Comparison of ENCODE assay signal across 18 cellular contexts in the genomic region with DNA sequence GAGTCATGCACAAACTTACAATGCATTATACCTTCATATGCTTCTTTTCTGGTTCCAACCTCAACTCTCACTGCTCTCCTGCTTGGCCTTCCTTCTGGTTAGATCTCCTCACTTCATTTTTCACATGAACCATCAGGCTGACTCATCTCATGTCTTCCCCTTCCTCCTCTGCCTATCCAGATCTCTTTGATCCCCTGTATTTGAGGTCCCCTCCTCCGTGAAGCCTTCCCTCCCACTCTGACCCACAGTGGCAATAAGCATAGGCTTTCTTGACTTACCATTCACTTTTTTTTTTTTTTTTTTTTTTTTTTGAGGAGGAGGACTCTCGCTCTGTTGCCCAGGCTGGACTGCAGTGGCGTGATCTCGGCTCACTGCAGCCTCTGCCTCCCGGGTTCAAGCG. TPM values are rescaled to one million over a fixed set of nuclear protein-coding genes. Genes with fewer than 3 reads are reported as not detected.
DNase-seq lines count a peak whose midpoint lies in the region; ATAC-seq lines count a peak whose summit lies in the region.
"Had no signal": no experiment of that assay in that cellular context is flagged by ENCODE, and none has a peak within 500 bp of the region (broad histone marks: within the 10 kb centered on the region; RNA-seq: fewer than 3 reads in every experiment).

No MANE protein-coding gene starts in this region.

- H3K4me3 Mint-ChIP-seq in activated CD4-positive, alpha-beta T cell treated with anti-CD3 and anti-CD28 coated beads for 36 hours = no peak overlapping the region
- H3K4me3 Mint-ChIP-seq in activated T-helper 17 cell treated with anti-CD3 and anti-CD28 coated beads, Interleukin-2, amount 50 U/mL, for 72 hours = no peak overlapping the region
- H3K4me3 Mint-ChIP-seq: B cell had no signal

- H3K4me1 Mint-ChIP-seq in activated CD4-positive, alpha-beta T cell treated with anti-CD3 and anti-CD28 coated beads for 36 hours = peaks cover 27% of the 10 kb centered on the region
- peaks cover 6% of the 10 kb centered on the region for H3K4me1 Mint-ChIP-seq in activated T-helper 17 cell treated with anti-CD3 and anti-CD28 coated beads, Interleukin-2, amount 50 U/mL, for 72 hours
- H3K4me1 Mint-ChIP-seq: B cell had no signal

- no peaks in the 10 kb centered on the region for H3K27me3 Mint-ChIP-seq in activated CD4-positive, alpha-beta T cell treated with anti-CD3 and anti-CD28 coated beads for 36 hours
- H3K27me3 Mint-ChIP-seq in activated T-helper 17 cell treated with anti-CD3 and anti-CD28 coated beads, Interleukin-2, amount 50 U/mL, for 72 hours = no peaks in the 10 kb centered on the region

- CTCF ChIA-PET in activated CD4-positive, alpha-beta T cell treated with anti-CD3 and anti-CD28 coated beads for 36 hours (lab: Charles Lee) = interaction anchor here (0.7 to 10.3 kb wide), 4 partner anchors 11 to 75 kb away, joined by 3 to 146 read pairs (median 101); no protein-coding TSS in a partner anchor

- H3K9me3 Mint-ChIP-seq in activated CD4-positive, alpha-beta T cell treated with anti-CD3 and anti-CD28 coated beads for 36 hours (ENCODE audit: low read depth) = no peaks in the 10 kb centered on the region
- no peaks in the 10 kb centered on the region for H3K9me3 Mint-ChIP-seq in activated naive CD4-positive, alpha-beta T cell treated with anti-CD3 and anti-CD28 coated beads, Interleukin-2, amount 50 U/mL, for 72 hours
- H3K9me3 Mint-ChIP-seq in activated T-helper 17 cell treated with anti-CD3 and anti-CD28 coated beads, Interleukin-2, amount 50 U/mL, for 72 hours = no peaks in the 10 kb centered on the region

- POLR2A ChIA-PET in activated CD4-positive, alpha-beta T cell treated with anti-CD3 and anti-CD28 coated beads for 36 hours (lab: Charles Lee) = interaction anchor here (1.2 to 1.6 kb wide), 3 partner anchors 16 to 22 kb away, joined by 3 to 4 read pairs (median 4); partner anchors contain the start of gene RACGAP1

- DNase-seq in activated CD4-positive, alpha-beta T cell treated with anti-CD3 and anti-CD28 coated beads for 36 hours = peak; percentile 41
- no peak for DNase-seq in activated CD4-positive, alpha-beta T cell treated with anti-CD3 and anti-CD28 coated beads, Interleukin-2, amount 50 U/mL, for 4 hours
- DNase-seq in activated naive CD4-positive, alpha-beta T cell treated with anti-CD3 and anti-CD28 coated beads, Interleukin-2, amount 50 U/mL, for 72 hours (ENCODE audit: low spot score in 2 of 2) = no peak
- no peak for DNase-seq in activated naive CD4-positive, alpha-beta T cell (lab: John Stamatoyannopoulos, UW)
- no peak for DNase-seq in stimulated activated naive CD8-positive, alpha-beta T cell treated with anti-CD3 and anti-CD28 coated beads, Interleukin-15, Interleukin-2, amounts not matched to agents 100 U/mL and 50 U/mL, for 24 hours
- no peak for DNase-seq in AG08395 (ENCODE audit: low spot score)
- DNase-seq: 8988T, DMS79 treated with DMSO at 0.1 percent for 48 hours, H7, KG1, NCI-H1417 treated with DMSO at 0.1 percent for 48 hours, NCI-H187 treated with DMSO at 0.1 percent for 48 hours, NCI-H226, NCI-H82 had no signal

- H3K27ac Mint-ChIP-seq in activated CD4-positive, alpha-beta T cell treated with anti-CD3 and anti-CD28 coated beads for 36 hours = peak overlapping the region; percentile 15
- peak overlapping the region in 1 of 2 donors; percentile 4 for H3K27ac Mint-ChIP-seq in activated naive CD4-positive, alpha-beta T cell treated with anti-CD3 and anti-CD28 coated beads, Interleukin-2, amount 50 U/mL, for 72 hours
- no peak overlapping the region for H3K27ac Mint-ChIP-seq in activated T-helper 17 cell treated with anti-CD3 and anti-CD28 coated beads, Interleukin-2, amount 50 U/mL, for 72 hours
- H3K27ac Mint-ChIP-seq: B cell had no signal

- no peaks in the 10 kb centered on the region for H3K36me3 Mint-ChIP-seq in activated CD4-positive, alpha-beta T cell treated with anti-CD3 and anti-CD28 coated beads for 36 hours (ENCODE audit: low read depth)
- no peaks in the 10 kb centered on the region for H3K36me3 Mint-ChIP-seq in activated naive CD4-positive, alpha-beta T cell treated with anti-CD3 and anti-CD28 coated beads, Interleukin-2, amount 50 U/mL, for 72 hours
- H3K36me3 Mint-ChIP-seq in activated T-helper 17 cell treated with anti-CD3 and anti-CD28 coated beads, Interleukin-2, amount 50 U/mL, for 72 hours (ENCODE audit: low read depth) = no peaks in the 10 kb centered on the region

- ATAC-seq in activated CD4-positive, alpha-beta T cell treated with anti-CD3 and anti-CD28 coated beads for 36 hours = peak; percentile 69
- ATAC-seq in activated naive CD4-positive, alpha-beta T cell treated with anti-CD3 and anti-CD28 coated beads, Interleukin-2, amount 50 U/mL, for 72 hours = peak; percentile 72 to 80
- peak; percentile 74 for ATAC-seq in activated T-helper 17 cell treated with anti-CD3 and anti-CD28 coated beads, Interleukin-2, amount 50 U/mL, for 72 hours (replicated peaks)
- ATAC-seq in stimulated activated naive CD8-positive, alpha-beta T cell treated with anti-CD3 and anti-CD28 coated beads, Interleukin-15, Interleukin-2, amounts not matched to agents 100 U/mL and 50 U/mL, for 24 hours = peak; percentile 38
- no peak for ATAC-seq in GM21576 (IDR thresholded peaks at IDR 0.05; ENCODE audit: unreplicated experiment)
- ATAC-seq: HepG2 had no signal

- intact Hi-C loops in activated CD4-positive, alpha-beta T cell treated with anti-CD3 and anti-CD28 coated beads for 36 hours (cut with DNase I, micrococcal nuclease) = no loop called here

RNA-seq across cellular contexts. Expression of gene ASIC1, which starts 14.7 kb away (rescaled TPM):
- total RNA-seq in activated CD4-positive, alpha-beta T cell treated with anti-CD3 and anti-CD28 coated beads for 36 hours = 1 to 10 TPM; 7.3 to 8.0 TPM
- 10 to 100 TPM in 1 of 2 donors, 1 to 10 TPM in 1; 2.8 to 11.7 TPM for total RNA-seq in activated naive CD4-positive, alpha-beta T cell treated with anti-CD3 and anti-CD28 coated beads, Interleukin-2, amount 50 U/mL, for 72 hours
- total RNA-seq in activated T-helper 17 cell treated with anti-CD3 and anti-CD28 coated beads, Interleukin-2, amount 50 U/mL, for 72 hours = 1 to 10 TPM in 1 of 2 donors, under 1 TPM in 1; 0.53 to 1.4 TPM
- total RNA-seq: B cell had no signal

RNA-seq across cellular contexts. Expression of gene RACGAP1, which starts 17.4 kb away (rescaled TPM):
- total RNA-seq in activated CD4-positive, alpha-beta T cell treated with anti-CD3 and anti-CD28 coated beads for 36 hours = 100 to 1,000 TPM in 1 of 2 experiments, 10 to 100 TPM in 1; 99.7 to 118 TPM
- 100 to 1,000 TPM; 109 to 195 TPM for total RNA-seq in activated naive CD4-positive, alpha-beta T cell treated with anti-CD3 and anti-CD28 coated beads, Interleukin-2, amount 50 U/mL, for 72 hours
- total RNA-seq in activated T-helper 17 cell treated with anti-CD3 and anti-CD28 coated beads, Interleukin-2, amount 50 U/mL, for 72 hours = 100 to 1,000 TPM; 132 to 145 TPM

RNA-seq across cellular contexts. Expression of gene SMARCD1, which starts 42.4 kb away (rescaled TPM):
- 10 to 100 TPM; 51.8 to 76.6 TPM for total RNA-seq in activated CD4-positive, alpha-beta T cell treated with anti-CD3 and anti-CD28 coated beads for 36 hours
- total RNA-seq in activated naive CD4-positive, alpha-beta T cell treated with anti-CD3 and anti-CD28 coated beads, Interleukin-2, amount 50 U/mL, for 72 hours = 10 to 100 TPM; 33.8 to 51.2 TPM
- 10 to 100 TPM; 29.4 to 57.3 TPM for total RNA-seq in activated T-helper 17 cell treated with anti-CD3 and anti-CD28 coated beads, Interleukin-2, amount 50 U/mL, for 72 hours
